1 cellular context compared by ENCODE assay signal in genomic region chr16:4693296-4693955, GRCh38.
TF ChIP-seq lines count a peak whose summit lies in the region.

NUDT16L1 (plus strand) TSS chr16:4693562; CDS start chr16:4693727, 165 bp downstream.

TF ChIP-seq in HepG2, 621 proteins besides CTCF, POLR2A, EP300 and RAD21 (continued from another document and continues in another):
- TF ChIP-seq, protein P1, sequence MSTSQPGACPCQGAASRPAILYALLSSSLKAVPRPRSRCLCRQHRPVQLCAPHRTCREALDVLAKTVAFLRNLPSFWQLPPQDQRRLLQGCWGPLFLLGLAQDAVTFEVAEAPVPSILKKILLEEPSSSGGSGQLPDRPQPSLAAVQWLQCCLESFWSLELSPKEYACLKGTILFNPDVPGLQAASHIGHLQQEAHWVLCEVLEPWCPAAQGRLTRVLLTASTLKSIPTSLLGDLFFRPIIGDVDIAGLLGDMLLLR (CRISPR knock-in tag; IDR thresholded peaks at IDR 0.05), result 0 out of 2 replicates have a peak, but pooled peaks have one; percentile 20
- TF ChIP-seq ZSCAN20 (CRISPR knock-in tag; IDR thresholded peaks at IDR 0.05; ENCODE audit: borderline replicate concordance), result no peak
- no peak for TF ChIP-seq SMARCC2 (IDR thresholded peaks at IDR 0.05)
- no peak; the same call in 1 of the 2 replicates for TF ChIP-seq GZF1 (CRISPR knock-in tag; IDR thresholded peaks at IDR 0.05)
- TF ChIP-seq, protein P2, sequence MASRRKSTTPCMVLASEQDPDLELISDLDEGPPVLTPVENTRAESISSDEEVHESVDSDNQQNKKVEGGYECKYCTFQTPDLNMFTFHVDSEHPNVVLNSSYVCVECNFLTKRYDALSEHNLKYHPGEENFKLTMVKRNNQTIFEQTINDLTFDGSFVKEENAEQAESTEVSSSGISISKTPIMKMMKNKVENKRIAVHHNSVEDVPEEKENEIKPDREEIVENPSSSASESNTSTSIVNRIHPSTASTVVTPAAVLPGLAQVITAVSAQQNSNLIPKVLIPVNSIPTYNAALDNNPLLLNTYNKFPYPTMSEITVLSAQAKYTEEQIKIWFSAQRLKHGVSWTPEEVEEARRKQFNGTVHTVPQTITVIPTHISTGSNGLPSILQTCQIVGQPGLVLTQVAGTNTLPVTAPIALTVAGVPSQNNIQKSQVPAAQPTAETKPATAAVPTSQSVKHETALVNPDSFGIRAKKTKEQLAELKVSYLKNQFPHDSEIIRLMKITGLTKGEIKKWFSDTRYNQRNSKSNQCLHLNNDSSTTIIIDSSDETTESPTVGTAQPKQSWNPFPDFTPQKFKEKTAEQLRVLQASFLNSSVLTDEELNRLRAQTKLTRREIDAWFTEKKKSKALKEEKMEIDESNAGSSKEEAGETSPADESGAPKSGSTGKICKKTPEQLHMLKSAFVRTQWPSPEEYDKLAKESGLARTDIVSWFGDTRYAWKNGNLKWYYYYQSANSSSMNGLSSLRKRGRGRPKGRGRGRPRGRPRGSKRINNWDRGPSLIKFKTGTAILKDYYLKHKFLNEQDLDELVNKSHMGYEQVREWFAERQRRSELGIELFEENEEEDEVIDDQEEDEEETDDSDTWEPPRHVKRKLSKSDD (CRISPR knock-in tag; IDR thresholded peaks at IDR 0.05; ENCODE audit: low read depth), result no peak
- TF ChIP-seq PAF1 (CRISPR knock-in tag; IDR thresholded peaks at IDR 0.05), result no peak; the same call in 1 of the 2 replicates
- no peak for TF ChIP-seq CEBPZ (IDR thresholded peaks at IDR 0.05; ENCODE audit: low read length)
- TF ChIP-seq KLF15 (CRISPR knock-in tag; IDR thresholded peaks at IDR 0.05; ENCODE audit: borderline replicate concordance), result no peak
- TF ChIP-seq, protein P3, sequence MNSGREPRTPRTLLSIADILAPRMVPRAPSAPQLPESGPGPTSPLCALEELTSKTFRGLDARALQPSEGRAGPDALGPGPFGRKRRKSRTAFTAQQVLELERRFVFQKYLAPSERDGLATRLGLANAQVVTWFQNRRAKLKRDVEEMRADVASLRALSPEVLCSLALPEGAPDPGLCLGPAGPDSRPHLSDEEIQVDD (CRISPR knock-in tag; IDR thresholded peaks at IDR 0.05; ENCODE audit: borderline replicate concordance), result 0 out of 2 replicates have a peak, but pooled peaks have one; percentile 37
- TF ChIP-seq ZNF776 (CRISPR knock-in tag; IDR thresholded peaks at IDR 0.05), result 0 out of 2 replicates have a peak, but pooled peaks have one; percentile 73
- 0 out of 2 replicates have a peak, but pooled peaks have one; percentile 23 for TF ChIP-seq TOPORS (CRISPR knock-in tag; IDR thresholded peaks at IDR 0.05)
- TF ChIP-seq ZNF788 (CRISPR knock-in tag; IDR thresholded peaks at IDR 0.05; ENCODE audit: borderline replicate concordance), result no peak
- TF ChIP-seq ZBTB3 (CRISPR knock-in tag; IDR thresholded peaks at IDR 0.05; ENCODE audit: borderline replicate concordance, low read depth), result no peak
- no peak for TF ChIP-seq ZNF780A (CRISPR knock-in tag; IDR thresholded peaks at IDR 0.05)
- TF ChIP-seq, protein P4, sequence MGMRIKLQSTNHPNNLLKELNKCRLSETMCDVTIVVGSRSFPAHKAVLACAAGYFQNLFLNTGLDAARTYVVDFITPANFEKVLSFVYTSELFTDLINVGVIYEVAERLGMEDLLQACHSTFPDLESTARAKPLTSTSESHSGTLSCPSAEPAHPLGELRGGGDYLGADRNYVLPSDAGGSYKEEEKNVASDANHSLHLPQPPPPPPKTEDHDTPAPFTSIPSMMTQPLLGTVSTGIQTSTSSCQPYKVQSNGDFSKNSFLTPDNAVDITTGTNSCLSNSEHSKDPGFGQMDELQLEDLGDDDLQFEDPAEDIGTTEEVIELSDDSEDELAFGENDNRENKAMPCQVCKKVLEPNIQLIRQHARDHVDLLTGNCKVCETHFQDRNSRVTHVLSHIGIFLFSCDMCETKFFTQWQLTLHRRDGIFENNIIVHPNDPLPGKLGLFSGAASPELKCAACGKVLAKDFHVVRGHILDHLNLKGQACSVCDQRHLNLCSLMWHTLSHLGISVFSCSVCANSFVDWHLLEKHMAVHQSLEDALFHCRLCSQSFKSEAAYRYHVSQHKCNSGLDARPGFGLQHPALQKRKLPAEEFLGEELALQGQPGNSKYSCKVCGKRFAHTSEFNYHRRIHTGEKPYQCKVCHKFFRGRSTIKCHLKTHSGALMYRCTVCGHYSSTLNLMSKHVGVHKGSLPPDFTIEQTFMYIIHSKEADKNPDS (CRISPR knock-in tag; IDR thresholded peaks at IDR 0.05), result no peak
- TF ChIP-seq DR1 (CRISPR knock-in tag; IDR thresholded peaks at IDR 0.05), result peak; percentile 86
- no peak for TF ChIP-seq TBX3 (IDR thresholded peaks at IDR 0.05; ENCODE audit: borderline replicate concordance)
- no peak for TF ChIP-seq JUN (CRISPR knock-in tag; IDR thresholded peaks at IDR 0.05)
- TF ChIP-seq ZNF839 (CRISPR knock-in tag; IDR thresholded peaks at IDR 0.05; ENCODE audit: borderline replicate concordance), result no peak
- TF ChIP-seq ZNF367 (CRISPR knock-in tag; IDR thresholded peaks at IDR 0.05; ENCODE audit: borderline replicate concordance), result no peak; the same call in 1 of the 2 replicates
- no peak for TF ChIP-seq BCL6 (CRISPR knock-in tag; IDR thresholded peaks at IDR 0.05)
- peak; percentile 96 for TF ChIP-seq CCDC6 (CRISPR knock-in tag; IDR thresholded peaks at IDR 0.05)
- no peak; the same call in 1 of the 2 replicates for TF ChIP-seq ZNF33B (CRISPR knock-in tag; IDR thresholded peaks at IDR 0.05)
- no peak for TF ChIP-seq ZNF207 (IDR thresholded peaks at IDR 0.05; ENCODE audit: borderline replicate concordance)
- no peak for TF ChIP-seq KMT2A (CRISPR knock-in tag; IDR thresholded peaks at IDR 0.05)
- TF ChIP-seq RBM22 (optimal IDR thresholded peaks at IDR 0.05; ENCODE audit: low read length), result no peak
- no peak for TF ChIP-seq BRD4 (CRISPR knock-in tag; IDR thresholded peaks at IDR 0.05)
- TF ChIP-seq E2F2 (CRISPR knock-in tag; IDR thresholded peaks at IDR 0.05; ENCODE audit: borderline replicate concordance), result no peak
- TF ChIP-seq, protein P5, sequence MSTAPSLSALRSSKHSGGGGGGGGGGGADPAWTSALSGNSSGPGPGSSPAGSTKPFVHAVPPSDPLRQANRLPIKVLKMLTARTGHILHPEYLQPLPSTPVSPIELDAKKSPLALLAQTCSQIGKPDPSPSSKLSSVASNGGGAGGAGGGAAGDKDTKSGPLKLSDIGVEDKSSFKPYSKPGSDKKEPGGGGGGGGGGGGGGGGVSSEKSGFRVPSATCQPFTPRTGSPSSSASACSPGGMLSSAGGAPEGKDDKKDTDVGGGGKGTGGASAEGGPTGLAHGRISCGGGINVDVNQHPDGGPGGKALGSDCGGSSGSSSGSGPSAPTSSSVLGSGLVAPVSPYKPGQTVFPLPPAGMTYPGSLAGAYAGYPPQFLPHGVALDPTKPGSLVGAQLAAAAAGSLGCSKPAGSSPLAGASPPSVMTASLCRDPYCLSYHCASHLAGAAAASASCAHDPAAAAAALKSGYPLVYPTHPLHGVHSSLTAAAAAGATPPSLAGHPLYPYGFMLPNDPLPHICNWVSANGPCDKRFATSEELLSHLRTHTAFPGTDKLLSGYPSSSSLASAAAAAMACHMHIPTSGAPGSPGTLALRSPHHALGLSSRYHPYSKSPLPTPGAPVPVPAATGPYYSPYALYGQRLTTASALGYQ (CRISPR knock-in tag; IDR thresholded peaks at IDR 0.05), result no peak
- TF ChIP-seq TSC22D2 (CRISPR knock-in tag; IDR thresholded peaks at IDR 0.05; ENCODE audit: borderline replicate concordance), result no peak
- TF ChIP-seq FOSL2 (CRISPR knock-in tag; IDR thresholded peaks at IDR 0.05), result no peak
- no peak for TF ChIP-seq RFXANK (CRISPR knock-in tag; IDR thresholded peaks at IDR 0.05)
- no peak for TF ChIP-seq ZFP37 (CRISPR knock-in tag; IDR thresholded peaks at IDR 0.05; ENCODE audit: borderline replicate concordance)
- peak; percentile 75 for TF ChIP-seq CREB1 (IDR thresholded peaks at IDR 0.05)
- TF ChIP-seq CREB1 (CRISPR knock-in tag; IDR thresholded peaks at IDR 0.05), result no peak
- TF ChIP-seq ATAD3A (CRISPR knock-in tag; IDR thresholded peaks at IDR 0.05), result no peak
- TF ChIP-seq CHD4 (IDR thresholded peaks at IDR 0.05; ENCODE audit: borderline replicate concordance, low read length), result no peak
- no peak for TF ChIP-seq ZNF3 (CRISPR knock-in tag; IDR thresholded peaks at IDR 0.05)
- TF ChIP-seq, protein P6, sequence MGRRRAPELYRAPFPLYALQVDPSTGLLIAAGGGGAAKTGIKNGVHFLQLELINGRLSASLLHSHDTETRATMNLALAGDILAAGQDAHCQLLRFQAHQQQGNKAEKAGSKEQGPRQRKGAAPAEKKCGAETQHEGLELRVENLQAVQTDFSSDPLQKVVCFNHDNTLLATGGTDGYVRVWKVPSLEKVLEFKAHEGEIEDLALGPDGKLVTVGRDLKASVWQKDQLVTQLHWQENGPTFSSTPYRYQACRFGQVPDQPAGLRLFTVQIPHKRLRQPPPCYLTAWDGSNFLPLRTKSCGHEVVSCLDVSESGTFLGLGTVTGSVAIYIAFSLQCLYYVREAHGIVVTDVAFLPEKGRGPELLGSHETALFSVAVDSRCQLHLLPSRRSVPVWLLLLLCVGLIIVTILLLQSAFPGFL (CRISPR knock-in tag; IDR thresholded peaks at IDR 0.05), result no peak
- TF ChIP-seq ZKSCAN8 (CRISPR knock-in tag; IDR thresholded peaks at IDR 0.05; ENCODE audit: borderline replicate concordance), result no peak
- TF ChIP-seq KDM5A (IDR thresholded peaks at IDR 0.05; ENCODE audit: borderline replicate concordance, low read length), result no peak
- TF ChIP-seq ZNF282 (IDR thresholded peaks at IDR 0.05; ENCODE audit: partially characterized antibody), result no peak
- TF ChIP-seq ZNF496 (CRISPR knock-in tag; IDR thresholded peaks at IDR 0.05; ENCODE audit: insufficient replicate concordance), result no peak
- TF ChIP-seq, protein P7, sequence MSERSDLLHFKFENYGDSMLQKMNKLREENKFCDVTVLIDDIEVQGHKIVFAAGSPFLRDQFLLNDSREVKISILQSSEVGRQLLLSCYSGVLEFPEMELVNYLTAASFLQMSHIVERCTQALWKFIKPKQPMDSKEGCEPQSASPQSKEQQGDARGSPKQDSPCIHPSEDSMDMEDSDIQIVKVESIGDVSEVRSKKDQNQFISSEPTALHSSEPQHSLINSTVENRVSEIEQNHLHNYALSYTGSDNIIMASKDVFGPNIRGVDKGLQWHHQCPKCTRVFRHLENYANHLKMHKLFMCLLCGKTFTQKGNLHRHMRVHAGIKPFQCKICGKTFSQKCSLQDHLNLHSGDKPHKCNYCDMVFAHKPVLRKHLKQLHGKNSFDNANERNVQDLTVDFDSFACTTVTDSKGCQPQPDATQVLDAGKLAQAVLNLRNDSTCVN (CRISPR knock-in tag; IDR thresholded peaks at IDR 0.05; ENCODE audit: borderline replicate concordance), result no peak
- TF ChIP-seq AGO1 (IDR thresholded peaks at IDR 0.05; ENCODE audit: low read depth, low read length, poor library complexity, severe bottlenecking), result no peak
- TF ChIP-seq MIER3 (CRISPR knock-in tag; IDR thresholded peaks at IDR 0.05; ENCODE audit: borderline replicate concordance), result no peak
- TF ChIP-seq, protein P8, sequence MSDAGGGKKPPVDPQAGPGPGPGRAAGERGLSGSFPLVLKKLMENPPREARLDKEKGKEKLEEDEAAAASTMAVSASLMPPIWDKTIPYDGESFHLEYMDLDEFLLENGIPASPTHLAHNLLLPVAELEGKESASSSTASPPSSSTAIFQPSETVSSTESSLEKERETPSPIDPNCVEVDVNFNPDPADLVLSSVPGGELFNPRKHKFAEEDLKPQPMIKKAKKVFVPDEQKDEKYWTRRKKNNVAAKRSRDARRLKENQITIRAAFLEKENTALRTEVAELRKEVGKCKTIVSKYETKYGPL (CRISPR knock-in tag; IDR thresholded peaks at IDR 0.05), result no peak
- no peak; the same call in 1 of the 2 replicates for TF ChIP-seq ZC3H13 (CRISPR knock-in tag; IDR thresholded peaks at IDR 0.05)
- no peak for TF ChIP-seq ZNF24 (IDR thresholded peaks at IDR 0.05)
- TF ChIP-seq SMYD3 (CRISPR knock-in tag; IDR thresholded peaks at IDR 0.05), result no peak
- TF ChIP-seq ATF7-NPFF (CRISPR knock-in tag; IDR thresholded peaks at IDR 0.05; ENCODE audit: low read depth), result peak; percentile 55; the same call in 1 of the 2 replicates
